ENCODE assay signal across 8 cellular contexts in genomic region chr16:74999683-75000480, GRCh38. TPM values are rescaled to one million over a fixed set of nuclear protein-coding genes. Genes with fewer than 3 reads are reported as not detected.
DNase-seq lines count a peak whose midpoint lies in the region; ATAC-seq and TF ChIP-seq lines count a peak whose summit lies in the region.

No MANE protein-coding gene starts in this region.

- H3K4me3 ChIP-seq in LNCaP clone FGC (ENCODE audit: low read depth, low read length) = peak overlapping the region; percentile 69
- peak overlapping the region; percentile 72 for H3K4me3 ChIP-seq in choroid plexus epithelial cell (ENCODE audit: low read depth, low read length)
- peak overlapping the region; percentile 71 to 92 for H3K4me3 ChIP-seq in left lung

- DNase-seq in NCI-H82 (lab: John Stamatoyannopoulos, UW) (peak; percentile 45), NCI-H82 treated with DMSO at 0.1 percent for 48 hours (lab: John Stamatoyannopoulos, UW; ENCODE audit: unreplicated experiment) (no peak), LNCaP clone FGC (ENCODE audit: low read depth) (no peak), choroid plexus epithelial cell (ENCODE audit: low read depth) (no peak), left lung (peak; percentile 61 to 84), NCI-H1048 (lab: John Stamatoyannopoulos, UW) (no peak)
- DNase-seq in activated CD4-positive, alpha-beta T cell treated with anti-CD3 and anti-CD28 coated beads for 1 hour = peak; percentile 53
- DNase-seq in stimulated activated CD4-positive, alpha-beta T cell treated with anti-CD3 and anti-CD28 coated beads, Interleukin-1b, Interleukin-23, amount 100 ng/mL, for 48 hours = peak; percentile 70

- no peak for TF ChIP-seq CTCF in LNCaP clone FGC (IDR thresholded peaks at IDR 0.05; ENCODE audit: control insufficient read depth, extremely low read depth, insufficient read depth)
- no peak for TF ChIP-seq CTCF in choroid plexus epithelial cell (conservative IDR thresholded peaks at IDR 0.05; ENCODE audit: low read depth, low read length)
- TF ChIP-seq CTCF in left lung (IDR thresholded peaks at IDR 0.05) = no peak

- peaks cover 0 to 15% of the 10 kb centered on the region in 2 donors for H3K27me3 ChIP-seq in left lung

- H3K36me3 ChIP-seq in left lung = no peaks in the 10 kb centered on the region

- no peaks in the 10 kb centered on the region for H3K9me3 ChIP-seq in left lung

- H3K4me1 ChIP-seq in left lung = peaks cover 3 to 46% of the 10 kb centered on the region in 2 donors

- H3K27ac ChIP-seq in left lung = peak overlapping the region; percentile 78 to 79

- intact Hi-C loops in left lung (cut with DNase I) = loop anchor here in 1 of 2 donors (10.0 kb wide), 1 partner anchor 105 kb away; no protein-coding TSS in a partner anchor

- ATAC-seq in left lung = peak; percentile 22

RNA-seq across cellular contexts. Expression of gene ZNRF1, which starts 1.1 kb away (rescaled TPM):
- 10 to 100 TPM; 24.3 to 25.8 TPM for total RNA-seq in left lung

RNA-seq across cellular contexts. Expression of gene WDR59, which starts 15.0 kb away (rescaled TPM):
- total RNA-seq in left lung = 10 to 100 TPM; 46.9 to 47.1 TPM

Comparison
In these comparisons a context has a peak if more than half of its experiments do, and no peak if none do; other contexts are left out.
1. DNase-seq: peak in NCI-H82 (single experiment), activated CD4-positive, alpha-beta T cell treated with anti-CD3 and anti-CD28 coated beads for 1 hour (single experiment), left lung (2 of 2) and stimulated activated CD4-positive, alpha-beta T cell treated with anti-CD3 and anti-CD28 coated beads, Interleukin-1b, Interleukin-23, amount 100 ng/mL, for 48 hours (single experiment); none in NCI-H82 treated with DMSO at 0.1 percent for 48 hours (single experiment), LNCaP clone FGC (single experiment), choroid plexus epithelial cell (single experiment) and NCI-H1048 (single experiment).
2. Peak in every context shown above with its lines, with median percentiles within 50 percentile points of each other: H3K4me3 ChIP-seq.